In genomic region chr19:45446295-45446694, GRCh38 we compare ENCODE assay signal across 8 cellular contexts. TPM values are rescaled to one million over a fixed set of nuclear protein-coding genes. Genes with fewer than 3 reads are reported as not detected.
DNase-seq lines count a peak whose midpoint lies in the region; ATAC-seq and TF ChIP-seq lines count a peak whose summit lies in the region.

No MANE protein-coding gene starts in this region.

- peaks cover 5 to 36% (median 28%) of the 10 kb centered on the region in 4 donors for H3K4me1 ChIP-seq in tibial artery

- ATAC-seq in GM21786 (IDR thresholded peaks at IDR 0.05; ENCODE audit: unreplicated experiment) (no peak), GM21723 (IDR thresholded peaks at IDR 0.05; ENCODE audit: unreplicated experiment) (no peak), HG02571 (IDR thresholded peaks at IDR 0.05; ENCODE audit: unreplicated experiment) (no peak)

- no peaks in the 10 kb centered on the region for H3K9me3 ChIP-seq in tibial artery

- H3K36me3 ChIP-seq in tibial artery = no peaks in the 10 kb centered on the region

- H3K4me3 ChIP-seq in tibial artery = no peak overlapping the region

- no peak for DNase-seq in AG09319 (ENCODE audit: extremely low read depth, low read depth)
- DNase-seq in SK-MEL-5 (ENCODE audit: low read depth, low spot score) = peak; percentile 64
- DNase-seq in foreskin melanocyte = peak; percentile 33
- DNase-seq in tibial artery = no peak

- intact Hi-C loops in tibial artery (cut with DNase I; ENCODE audit: low total_unique reads) = no loop called here

- TF ChIP-seq CTCF in AG09319 (IDR thresholded peaks at IDR 0.05; ENCODE audit: low read depth, low read length) (peak; percentile 26), GM12873 (IDR thresholded peaks at IDR 0.05; ENCODE audit: insufficient read depth, low read depth, low read length, missing control alignments) (peak; percentile 71), tibial artery (IDR thresholded peaks at IDR 0.05) (peak in 1 of 2 experiments; percentile 10)

- no peak overlapping the region for H3K27ac ChIP-seq in tibial artery

- H3K27me3 ChIP-seq in tibial artery = no peaks in the 10 kb centered on the region

- in situ Hi-C loops in SK-MEL-5 (cut with HindIII; ENCODE audit: low pct_unique_long_range_greater_than_20kb, low sequenced_read_pairs) = no loop called here

RNA-seq across cellular contexts. Expression of gene FOSB, which starts 21.5 kb away (rescaled TPM):
- 0.13 and 0.42 TPM in 2 replicates for total RNA-seq in SK-MEL-5 (2014; rRNA removed; shearing (Covaris generic))
- polyA plus RNA-seq in SK-MEL-5 (2015; cell fraction: cytosol; rRNA removed) = 0.81 and 3.8 TPM in 2 replicates
- 1.5 and 3.8 TPM in 2 replicates for polyA plus RNA-seq in SK-MEL-5 (2015; cell fraction: nucleus; rRNA removed)

RNA-seq across cellular contexts. Expression of gene ERCC1, which starts 22.6 kb away (rescaled TPM):
- 125 and 138 TPM in 2 replicates for total RNA-seq in SK-MEL-5 (2014; rRNA removed; shearing (Covaris generic))
- 104 and 133 TPM in 2 replicates for polyA plus RNA-seq in SK-MEL-5 (2015; cell fraction: cytosol; rRNA removed)
- polyA plus RNA-seq in SK-MEL-5 (2015; cell fraction: nucleus; rRNA removed) = 81.9 and 96.6 TPM in 2 replicates

RNA-seq across cellular contexts. Expression of gene POLR1G, which starts 39.9 kb away (rescaled TPM):
- total RNA-seq in SK-MEL-5 (2014; rRNA removed; shearing (Covaris generic)) = 19.3 and 20.2 TPM in 2 replicates
- polyA plus RNA-seq in SK-MEL-5 (2015; cell fraction: cytosol; rRNA removed) = 22.4 and 35.3 TPM in 2 replicates
- 12.3 and 16.9 TPM in 2 replicates for polyA plus RNA-seq in SK-MEL-5 (2015; cell fraction: nucleus; rRNA removed)

RNA-seq across cellular contexts. Expression of gene PPP1R13L, which starts 41.4 kb away (rescaled TPM):
- total RNA-seq in SK-MEL-5 (2014; rRNA removed; shearing (Covaris generic)) = 1.5 and 1.8 TPM in 2 replicates
- polyA plus RNA-seq in SK-MEL-5 (2015; cell fraction: cytosol; rRNA removed) = 3.9 and 4.6 TPM in 2 replicates
- 0.53 and 10.8 TPM in 2 replicates for polyA plus RNA-seq in SK-MEL-5 (2015; cell fraction: nucleus; rRNA removed)

RNA-seq across cellular contexts. Expression of gene RTN2, which starts 50.6 kb away (rescaled TPM):
- total RNA-seq in SK-MEL-5 (2014; rRNA removed; shearing (Covaris generic)) = 10.0 and 12.8 TPM in 2 replicates
- polyA plus RNA-seq in SK-MEL-5 (2015; cell fraction: cytosol; rRNA removed) = 25.9 and 29.0 TPM in 2 replicates
- 9.4 and 10.4 TPM in 2 replicates for polyA plus RNA-seq in SK-MEL-5 (2015; cell fraction: nucleus; rRNA removed)

Comparison
In these comparisons a context has a peak if more than half of its experiments do, and no peak if none do; other contexts are left out.
1. DNase-seq: peak in SK-MEL-5 (single experiment) and foreskin melanocyte (single experiment); none in AG09319 (single experiment) and tibial artery (0 of 2).